ENCODE assay signal across 2 cellular contexts in genomic region chr7:131174391-131174790, GRCh38.
TF ChIP-seq lines count a peak whose summit lies in the region.

No MANE protein-coding gene starts in this region.

TF ChIP-seq in A549, 52 proteins besides CTCF, POLR2A, EP300 and RAD21:
- TF ChIP-seq EHF (CRISPR knock-in tag; IDR thresholded peaks at IDR 0.05): no peak
- no peak for TF ChIP-seq NFE2L2 (conservative IDR thresholded peaks at IDR 0.05; ENCODE audit: low read length)
- TF ChIP-seq RNF2 (IDR thresholded peaks at IDR 0.05; ENCODE audit: borderline replicate concordance, low read depth): no peak
- no peak for TF ChIP-seq ZSCAN20 (CRISPR knock-in tag; IDR thresholded peaks at IDR 0.05)
- no peak for TF ChIP-seq ATOH8 (CRISPR knock-in tag; IDR thresholded peaks at IDR 0.05; ENCODE audit: low read depth)
- no peak for TF ChIP-seq PHF8 (IDR thresholded peaks at IDR 0.05; ENCODE audit: borderline replicate concordance, low read depth)
- no peak for TF ChIP-seq MAX (IDR thresholded peaks at IDR 0.05)
- no peak for TF ChIP-seq HOXB5 (CRISPR knock-in tag; IDR thresholded peaks at IDR 0.05)
- no peak for TF ChIP-seq CBX8 (IDR thresholded peaks at IDR 0.05)
- no peak for TF ChIP-seq PBX3 (IDR thresholded peaks at IDR 0.05)

TF ChIP-seq in IMR-90, 13 proteins besides CTCF, POLR2A, EP300 and RAD21:
- TF ChIP-seq FOS (IDR thresholded peaks at IDR 0.05; ENCODE audit: low read depth, low read length): no peak
- TF ChIP-seq MAFK (IDR thresholded peaks at IDR 0.05; ENCODE audit: low read depth, low read length): no peak
